Comparison of ENCODE assay signal across 2 cellular contexts in genomic region chr13:112447761-112448603, GRCh38.
TF ChIP-seq lines count a peak whose summit lies in the region.

No MANE protein-coding gene starts in this region.

TF ChIP-seq in SK-N-SH, 30 proteins besides CTCF, POLR2A, EP300 and RAD21 (continued from another document):
- no peak for TF ChIP-seq IRF3 (IDR thresholded peaks at IDR 0.05; ENCODE audit: low read depth, low read length)
- no peak for TF ChIP-seq NFIC (IDR thresholded peaks at IDR 0.05; ENCODE audit: borderline replicate concordance)
- TF ChIP-seq FOXJ3 (CRISPR knock-in tag; IDR thresholded peaks at IDR 0.05): no peak
- TF ChIP-seq NRF1 (IDR thresholded peaks at IDR 0.05; ENCODE audit: low read depth, low read length): no peak

TF ChIP-seq in SK-N-SH treated with all-trans-retinoic acid at 6 μM for 48 hours, 23 proteins besides CTCF, POLR2A, EP300 and RAD21 (continued from another document):
- no peak for TF ChIP-seq PATZ1 (CRISPR knock-in tag; IDR thresholded peaks at IDR 0.05; ENCODE audit: borderline replicate concordance)
